In the genomic region with DNA sequence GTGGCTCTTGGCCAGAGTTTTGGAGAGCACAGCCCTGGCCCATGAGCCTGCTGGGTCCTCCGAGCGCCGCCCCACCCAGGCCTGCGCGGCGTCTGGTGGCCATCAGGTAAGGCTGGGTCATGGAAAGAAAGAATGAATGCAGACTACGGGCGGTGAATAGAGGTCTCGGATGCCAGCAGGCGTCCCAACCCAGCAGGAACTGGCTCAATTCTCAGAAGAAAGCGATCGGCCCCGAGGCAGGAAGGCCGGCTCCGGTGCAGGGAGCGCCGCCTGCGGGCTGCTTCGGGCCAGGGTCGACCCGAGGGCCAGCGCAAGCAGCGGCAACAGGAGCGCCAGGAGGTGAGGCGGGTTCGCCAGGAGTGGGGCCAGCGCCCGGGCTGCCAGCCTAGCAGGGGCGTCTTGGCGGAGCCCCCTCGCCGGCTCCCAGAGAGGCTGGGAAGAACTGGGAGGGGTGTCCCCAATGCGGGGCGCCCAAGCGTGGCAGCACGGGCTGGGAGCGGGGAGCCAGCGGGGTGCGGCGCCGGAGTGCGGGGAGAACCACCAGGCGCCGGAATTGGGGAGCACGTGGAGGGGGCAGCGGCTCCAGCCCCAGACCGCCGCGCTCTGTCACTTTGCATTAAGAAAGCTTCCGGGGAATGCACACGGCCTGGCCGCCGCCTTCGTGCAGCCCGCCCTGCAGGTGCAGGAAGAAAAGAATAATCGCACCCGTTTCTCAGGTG, we compare ENCODE assay signal across 8 cellular contexts. TPM values are rescaled to one million over a fixed set of nuclear protein-coding genes. Genes with fewer than 3 reads are reported as not detected.
DNase-seq lines count a peak whose midpoint lies in the region; ATAC-seq and TF ChIP-seq lines count a peak whose summit lies in the region.

No MANE protein-coding gene starts in this region.

- peak overlapping the region in 2 of 3 donors; percentile 37 to 55 for H3K4me3 Mint-ChIP-seq in T-cell

- peaks cover 15% of the 10 kb centered on the region for H3K9me3 ChIP-seq in left ventricle myocardium inferior (replicated peaks)
- H3K9me3 ChIP-seq in gastroesophageal sphincter = peaks cover 0 to 12% (median 0%) of the 10 kb centered on the region in 3 donors

- no peak for TF ChIP-seq EP300 in gastroesophageal sphincter (IDR thresholded peaks at IDR 0.05)

- H3K27ac ChIP-seq in left ventricle myocardium inferior (replicated peaks) = no peak overlapping the region
- H3K27ac ChIP-seq in skin epidermis = no peak overlapping the region
- no peak overlapping the region for H3K27ac ChIP-seq in gastroesophageal sphincter

- peaks cover 43 to 49% of the 10 kb centered on the region in 2 donors for H3K27me3 Mint-ChIP-seq in T-cell

- CTCF ChIA-PET in T-cell (lab: Charles Lee) = no interaction called here

- no peak for TF ChIP-seq POLR2A in gastroesophageal sphincter (IDR thresholded peaks at IDR 0.05)

- H3K4me3 ChIP-seq in left ventricle myocardium inferior (peak overlapping the region; percentile 57), skin epidermis (peak overlapping the region in 4 of 7 experiments; percentile 7 to 35 (median 24)), gastroesophageal sphincter (peak overlapping the region in 1 of 2 donors; percentile 40)

- H3K36me3 ChIP-seq in left ventricle myocardium inferior = no peaks in the 10 kb centered on the region
- H3K36me3 ChIP-seq in gastroesophageal sphincter = no peaks in the 10 kb centered on the region

- H3K27me3 ChIP-seq in left ventricle myocardium inferior (ENCODE audit: low read depth) (peaks cover 77% of the 10 kb centered on the region), gastroesophageal sphincter (peaks cover 70% of the 10 kb centered on the region)

- TF ChIP-seq CTCF in GM13976 (IDR thresholded peaks at IDR 0.05; ENCODE audit: borderline replicate concordance, control extremely low read depth, extremely low read depth, insufficient read depth, missing control alignments) = no peak
- TF ChIP-seq CTCF in left ventricle myocardium inferior (IDR thresholded peaks at IDR 0.05; ENCODE audit: borderline replicate concordance) = no peak
- peak in 1 of 4 experiments; percentile 21 for TF ChIP-seq CTCF in gastroesophageal sphincter (IDR thresholded peaks at IDR 0.05)

- peak in 1 of 4 experiments; percentile 48 for ATAC-seq in T-cell (replicated peaks in 1 of 4)
- ATAC-seq in gastroesophageal sphincter = no peak

- H3K27ac Mint-ChIP-seq in T-cell = no peak overlapping the region

- in situ Hi-C loops in ACHN (cut with HindIII; ENCODE audit: low pct_ligation_motif_present, low pct_unique_long_range_greater_than_20kb, low sequenced_read_pairs) = loop anchor here (25.0 kb wide), 1 partner anchor 102 kb away; the partner anchor contains the start of genes CCP110 and GDE1
- in situ Hi-C loops in GM13976 (cut with MboI; ENCODE audit: low sequenced_read_pairs, unreplicated experiment) = no loop called here

- intact Hi-C loops in left ventricle myocardium inferior (cut with micrococcal nuclease) = no loop called here

- no peaks in the 10 kb centered on the region for H3K36me3 Mint-ChIP-seq in T-cell

- H3K4me1 ChIP-seq in left ventricle myocardium inferior (peaks cover 11% of the 10 kb centered on the region), gastroesophageal sphincter (peaks cover 0 to 12% (median 8%) of the 10 kb centered on the region in 3 donors)

- 8 to 15% methylated on average over 11 to 15 of the region's 57 CpGs for WGBS in gastroesophageal sphincter (ENCODE audit: low coverage in 1 of 2), 2 donors

- peaks cover 0 to 20% (median 6%) of the 10 kb centered on the region in 3 donors for H3K9me3 Mint-ChIP-seq in T-cell

- peak; percentile 15 for DNase-seq in ACHN
- DNase-seq in GM13976 (ENCODE audit: low spot score) = peak; percentile 63
- DNase-seq in T-cell = no peak
- no peak for DNase-seq in left ventricle myocardium inferior
- DNase-seq in HK-2 (ENCODE audit: unreplicated experiment) = no peak
- no peak for DNase-seq in activated gamma-delta T cell treated with Interleukin-2 at 50 U/mL for 16 hours

- peaks cover 5 to 8% (median 8%) of the 10 kb centered on the region in 3 donors for H3K4me1 Mint-ChIP-seq in T-cell

- POLR2A ChIA-PET in T-cell (lab: Charles Lee) = no interaction called here

RNA-seq across cellular contexts. Expression of gene TMC5, which starts 7.1 kb away (rescaled TPM):
- total RNA-seq in T-cell (under 1 TPM in 4 of 5 donors, not detected in 1; 0.06 to 0.60 (median 0.08) TPM), left ventricle myocardium inferior (0.38 TPM), gastroesophageal sphincter (1 to 10 TPM in 1 of 4 donors, not detected in 3; 3.0 TPM)

Comparison
In these comparisons a context has a peak if more than half of its experiments do, and no peak if none do; other contexts are left out.
1. DNase-seq: peak in ACHN (single experiment) and GM13976 (single experiment); none in T-cell (0 of 34), left ventricle myocardium inferior (single experiment), HK-2 (single experiment) and activated gamma-delta T cell treated with Interleukin-2 at 50 U/mL for 16 hours (single experiment).